In the genomic region with DNA sequence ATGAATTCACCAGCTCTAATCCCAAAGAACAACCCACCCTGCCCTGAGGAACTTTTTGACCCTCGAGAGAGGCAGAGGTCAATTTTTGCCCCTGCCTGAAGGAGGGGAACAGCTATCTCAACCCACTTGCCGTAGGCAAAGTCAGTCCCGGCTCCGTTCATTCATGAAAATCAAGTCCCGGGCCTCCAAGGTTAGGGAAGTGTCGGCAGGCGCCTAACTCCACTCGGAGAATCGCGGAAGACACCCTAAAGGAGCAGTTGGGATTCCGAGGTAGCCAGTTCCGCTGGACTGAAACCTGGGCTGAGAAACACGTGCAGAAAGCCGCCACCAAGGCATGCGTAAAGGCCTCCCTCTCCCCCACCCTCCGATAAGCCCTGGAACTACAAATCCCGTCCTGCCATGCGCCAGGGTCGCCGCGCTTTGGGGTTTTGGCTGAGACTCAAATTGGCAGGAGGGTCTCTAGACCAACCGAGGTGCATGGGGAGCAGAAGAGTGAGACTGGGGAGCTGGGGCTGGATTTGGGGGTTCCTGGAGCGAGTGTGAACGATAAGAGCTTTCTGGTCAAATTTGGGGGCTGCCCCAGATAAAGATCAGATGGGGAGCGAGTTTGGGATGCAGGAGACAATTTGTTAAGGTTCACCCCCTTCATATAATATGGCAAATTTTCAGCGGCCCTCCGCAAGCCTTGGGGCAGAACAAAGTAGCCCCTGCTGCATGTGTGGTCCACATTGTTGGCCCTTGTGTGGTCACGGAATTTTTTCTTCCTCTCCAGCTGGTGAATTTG, we compare ENCODE assay signal across 1 cellular context.
TF ChIP-seq lines count a peak whose summit lies in the region.

A gene (minus strand): TSS at position 290 of the 784 bp plus-strand sequence. CDS start 2,955 bp downstream, outside the sequence.

TF ChIP-seq in K562, 482 proteins besides CTCF, POLR2A, EP300 and RAD21 (continued from another document and continues in another):
- TF ChIP-seq, protein P1, sequence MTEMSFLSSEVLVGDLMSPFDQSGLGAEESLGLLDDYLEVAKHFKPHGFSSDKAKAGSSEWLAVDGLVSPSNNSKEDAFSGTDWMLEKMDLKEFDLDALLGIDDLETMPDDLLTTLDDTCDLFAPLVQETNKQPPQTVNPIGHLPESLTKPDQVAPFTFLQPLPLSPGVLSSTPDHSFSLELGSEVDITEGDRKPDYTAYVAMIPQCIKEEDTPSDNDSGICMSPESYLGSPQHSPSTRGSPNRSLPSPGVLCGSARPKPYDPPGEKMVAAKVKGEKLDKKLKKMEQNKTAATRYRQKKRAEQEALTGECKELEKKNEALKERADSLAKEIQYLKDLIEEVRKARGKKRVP (CRISPR knock-in tag; IDR thresholded peaks at IDR 0.05) = no peak
- TF ChIP-seq, protein P2, sequence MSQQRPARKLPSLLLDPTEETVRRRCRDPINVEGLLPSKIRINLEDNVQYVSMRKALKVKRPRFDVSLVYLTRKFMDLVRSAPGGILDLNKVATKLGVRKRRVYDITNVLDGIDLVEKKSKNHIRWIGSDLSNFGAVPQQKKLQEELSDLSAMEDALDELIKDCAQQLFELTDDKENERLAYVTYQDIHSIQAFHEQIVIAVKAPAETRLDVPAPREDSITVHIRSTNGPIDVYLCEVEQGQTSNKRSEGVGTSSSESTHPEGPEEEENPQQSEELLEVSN (IDR thresholded peaks at IDR 0.05; ENCODE audit: borderline replicate concordance in 1 of 2, extremely low read depth in 1 of 2, insufficient read depth in 1 of 2, insufficient read length in 1 of 2, low read depth in 1 of 2, low read length in 1 of 2, poor library complexity in 1 of 2, severe bottlenecking in 1 of 2) = peak; percentile 89 to 95
- no peak for TF ChIP-seq NR2F6 (CRISPR knock-in tag; IDR thresholded peaks at IDR 0.05)
- TF ChIP-seq, protein P3, sequence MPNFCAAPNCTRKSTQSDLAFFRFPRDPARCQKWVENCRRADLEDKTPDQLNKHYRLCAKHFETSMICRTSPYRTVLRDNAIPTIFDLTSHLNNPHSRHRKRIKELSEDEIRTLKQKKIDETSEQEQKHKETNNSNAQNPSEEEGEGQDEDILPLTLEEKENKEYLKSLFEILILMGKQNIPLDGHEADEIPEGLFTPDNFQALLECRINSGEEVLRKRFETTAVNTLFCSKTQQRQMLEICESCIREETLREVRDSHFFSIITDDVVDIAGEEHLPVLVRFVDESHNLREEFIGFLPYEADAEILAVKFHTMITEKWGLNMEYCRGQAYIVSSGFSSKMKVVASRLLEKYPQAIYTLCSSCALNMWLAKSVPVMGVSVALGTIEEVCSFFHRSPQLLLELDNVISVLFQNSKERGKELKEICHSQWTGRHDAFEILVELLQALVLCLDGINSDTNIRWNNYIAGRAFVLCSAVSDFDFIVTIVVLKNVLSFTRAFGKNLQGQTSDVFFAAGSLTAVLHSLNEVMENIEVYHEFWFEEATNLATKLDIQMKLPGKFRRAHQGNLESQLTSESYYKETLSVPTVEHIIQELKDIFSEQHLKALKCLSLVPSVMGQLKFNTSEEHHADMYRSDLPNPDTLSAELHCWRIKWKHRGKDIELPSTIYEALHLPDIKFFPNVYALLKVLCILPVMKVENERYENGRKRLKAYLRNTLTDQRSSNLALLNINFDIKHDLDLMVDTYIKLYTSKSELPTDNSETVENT (CRISPR knock-in tag; IDR thresholded peaks at IDR 0.05) = no peak
- TF ChIP-seq SRSF9 (IDR thresholded peaks at IDR 0.05; ENCODE audit: borderline replicate concordance, low read depth, low read length) = no peak
- TF ChIP-seq PHF21A (IDR thresholded peaks at IDR 0.05; ENCODE audit: borderline replicate concordance, low read depth) = no peak
- no peak for TF ChIP-seq DNMT1 (IDR thresholded peaks at IDR 0.05)
- TF ChIP-seq ATF1 (CRISPR knock-in tag; IDR thresholded peaks at IDR 0.05) = no peak
- TF ChIP-seq ATF1 (tag; IDR thresholded peaks at IDR 0.05) = peak; percentile 57
- TF ChIP-seq NFIX (CRISPR knock-in tag; IDR thresholded peaks at IDR 0.05; ENCODE audit: low read depth) = no peak
- no peak for TF ChIP-seq ERF (CRISPR knock-in tag; IDR thresholded peaks at IDR 0.05)
- TF ChIP-seq, protein P4, sequence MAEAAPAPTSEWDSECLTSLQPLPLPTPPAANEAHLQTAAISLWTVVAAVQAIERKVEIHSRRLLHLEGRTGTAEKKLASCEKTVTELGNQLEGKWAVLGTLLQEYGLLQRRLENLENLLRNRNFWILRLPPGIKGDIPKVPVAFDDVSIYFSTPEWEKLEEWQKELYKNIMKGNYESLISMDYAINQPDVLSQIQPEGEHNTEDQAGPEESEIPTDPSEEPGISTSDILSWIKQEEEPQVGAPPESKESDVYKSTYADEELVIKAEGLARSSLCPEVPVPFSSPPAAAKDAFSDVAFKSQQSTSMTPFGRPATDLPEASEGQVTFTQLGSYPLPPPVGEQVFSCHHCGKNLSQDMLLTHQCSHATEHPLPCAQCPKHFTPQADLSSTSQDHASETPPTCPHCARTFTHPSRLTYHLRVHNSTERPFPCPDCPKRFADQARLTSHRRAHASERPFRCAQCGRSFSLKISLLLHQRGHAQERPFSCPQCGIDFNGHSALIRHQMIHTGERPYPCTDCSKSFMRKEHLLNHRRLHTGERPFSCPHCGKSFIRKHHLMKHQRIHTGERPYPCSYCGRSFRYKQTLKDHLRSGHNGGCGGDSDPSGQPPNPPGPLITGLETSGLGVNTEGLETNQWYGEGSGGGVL (CRISPR knock-in tag; IDR thresholded peaks at IDR 0.05) = no peak
- TF ChIP-seq STAT5B (CRISPR knock-in tag; IDR thresholded peaks at IDR 0.05) = no peak
- TF ChIP-seq SIRT6 (IDR thresholded peaks at IDR 0.05; ENCODE audit: low read depth, low read length) = no peak
- TF ChIP-seq, protein P5, sequence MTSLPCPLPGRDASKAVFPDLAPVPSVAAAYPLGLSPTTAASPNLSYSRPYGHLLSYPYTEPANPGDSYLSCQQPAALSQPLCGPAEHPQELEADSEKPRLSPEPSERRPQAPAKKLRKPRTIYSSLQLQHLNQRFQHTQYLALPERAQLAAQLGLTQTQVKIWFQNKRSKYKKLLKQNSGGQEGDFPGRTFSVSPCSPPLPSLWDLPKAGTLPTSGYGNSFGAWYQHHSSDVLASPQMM (CRISPR knock-in tag; IDR thresholded peaks at IDR 0.05) = no peak
- no peak for TF ChIP-seq SAFB2 (IDR thresholded peaks at IDR 0.05; ENCODE audit: borderline replicate concordance, low read depth, low read length, severe bottlenecking)
- peak; percentile 60 for TF ChIP-seq MTA1 (IDR thresholded peaks at IDR 0.05; ENCODE audit: borderline replicate concordance)
- no peak for TF ChIP-seq ZNF589 (CRISPR knock-in tag; IDR thresholded peaks at IDR 0.05; ENCODE audit: low read depth)
- TF ChIP-seq ZNF175 (CRISPR knock-in tag; IDR thresholded peaks at IDR 0.05; ENCODE audit: low read depth) = no peak
- TF ChIP-seq ZSCAN29 (IDR thresholded peaks at IDR 0.05) = no peak
- TF ChIP-seq TARDBP (IDR thresholded peaks at IDR 0.05) = no peak
- TF ChIP-seq, protein P6, sequence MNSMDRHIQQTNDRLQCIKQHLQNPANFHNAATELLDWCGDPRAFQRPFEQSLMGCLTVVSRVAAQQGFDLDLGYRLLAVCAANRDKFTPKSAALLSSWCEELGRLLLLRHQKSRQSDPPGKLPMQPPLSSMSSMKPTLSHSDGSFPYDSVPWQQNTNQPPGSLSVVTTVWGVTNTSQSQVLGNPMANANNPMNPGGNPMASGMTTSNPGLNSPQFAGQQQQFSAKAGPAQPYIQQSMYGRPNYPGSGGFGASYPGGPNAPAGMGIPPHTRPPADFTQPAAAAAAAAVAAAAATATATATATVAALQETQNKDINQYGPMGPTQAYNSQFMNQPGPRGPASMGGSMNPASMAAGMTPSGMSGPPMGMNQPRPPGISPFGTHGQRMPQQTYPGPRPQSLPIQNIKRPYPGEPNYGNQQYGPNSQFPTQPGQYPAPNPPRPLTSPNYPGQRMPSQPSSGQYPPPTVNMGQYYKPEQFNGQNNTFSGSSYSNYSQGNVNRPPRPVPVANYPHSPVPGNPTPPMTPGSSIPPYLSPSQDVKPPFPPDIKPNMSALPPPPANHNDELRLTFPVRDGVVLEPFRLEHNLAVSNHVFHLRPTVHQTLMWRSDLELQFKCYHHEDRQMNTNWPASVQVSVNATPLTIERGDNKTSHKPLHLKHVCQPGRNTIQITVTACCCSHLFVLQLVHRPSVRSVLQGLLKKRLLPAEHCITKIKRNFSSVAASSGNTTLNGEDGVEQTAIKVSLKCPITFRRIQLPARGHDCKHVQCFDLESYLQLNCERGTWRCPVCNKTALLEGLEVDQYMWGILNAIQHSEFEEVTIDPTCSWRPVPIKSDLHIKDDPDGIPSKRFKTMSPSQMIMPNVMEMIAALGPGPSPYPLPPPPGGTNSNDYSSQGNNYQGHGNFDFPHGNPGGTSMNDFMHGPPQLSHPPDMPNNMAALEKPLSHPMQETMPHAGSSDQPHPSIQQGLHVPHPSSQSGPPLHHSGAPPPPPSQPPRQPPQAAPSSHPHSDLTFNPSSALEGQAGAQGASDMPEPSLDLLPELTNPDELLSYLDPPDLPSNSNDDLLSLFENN (IDR thresholded peaks at IDR 0.05; ENCODE audit: low read depth in 2 of 2, low read length in 2 of 2) = no peak
- no peak for TF ChIP-seq ZNF3 (CRISPR knock-in tag; IDR thresholded peaks at IDR 0.05)
- no peak for TF ChIP-seq KDM5B (IDR thresholded peaks at IDR 0.05; ENCODE audit: insufficient replicate concordance, low read depth, low read length)
- no peak for TF ChIP-seq FOXJ2 (tag; IDR thresholded peaks at IDR 0.05)
- TF ChIP-seq, protein P7, sequence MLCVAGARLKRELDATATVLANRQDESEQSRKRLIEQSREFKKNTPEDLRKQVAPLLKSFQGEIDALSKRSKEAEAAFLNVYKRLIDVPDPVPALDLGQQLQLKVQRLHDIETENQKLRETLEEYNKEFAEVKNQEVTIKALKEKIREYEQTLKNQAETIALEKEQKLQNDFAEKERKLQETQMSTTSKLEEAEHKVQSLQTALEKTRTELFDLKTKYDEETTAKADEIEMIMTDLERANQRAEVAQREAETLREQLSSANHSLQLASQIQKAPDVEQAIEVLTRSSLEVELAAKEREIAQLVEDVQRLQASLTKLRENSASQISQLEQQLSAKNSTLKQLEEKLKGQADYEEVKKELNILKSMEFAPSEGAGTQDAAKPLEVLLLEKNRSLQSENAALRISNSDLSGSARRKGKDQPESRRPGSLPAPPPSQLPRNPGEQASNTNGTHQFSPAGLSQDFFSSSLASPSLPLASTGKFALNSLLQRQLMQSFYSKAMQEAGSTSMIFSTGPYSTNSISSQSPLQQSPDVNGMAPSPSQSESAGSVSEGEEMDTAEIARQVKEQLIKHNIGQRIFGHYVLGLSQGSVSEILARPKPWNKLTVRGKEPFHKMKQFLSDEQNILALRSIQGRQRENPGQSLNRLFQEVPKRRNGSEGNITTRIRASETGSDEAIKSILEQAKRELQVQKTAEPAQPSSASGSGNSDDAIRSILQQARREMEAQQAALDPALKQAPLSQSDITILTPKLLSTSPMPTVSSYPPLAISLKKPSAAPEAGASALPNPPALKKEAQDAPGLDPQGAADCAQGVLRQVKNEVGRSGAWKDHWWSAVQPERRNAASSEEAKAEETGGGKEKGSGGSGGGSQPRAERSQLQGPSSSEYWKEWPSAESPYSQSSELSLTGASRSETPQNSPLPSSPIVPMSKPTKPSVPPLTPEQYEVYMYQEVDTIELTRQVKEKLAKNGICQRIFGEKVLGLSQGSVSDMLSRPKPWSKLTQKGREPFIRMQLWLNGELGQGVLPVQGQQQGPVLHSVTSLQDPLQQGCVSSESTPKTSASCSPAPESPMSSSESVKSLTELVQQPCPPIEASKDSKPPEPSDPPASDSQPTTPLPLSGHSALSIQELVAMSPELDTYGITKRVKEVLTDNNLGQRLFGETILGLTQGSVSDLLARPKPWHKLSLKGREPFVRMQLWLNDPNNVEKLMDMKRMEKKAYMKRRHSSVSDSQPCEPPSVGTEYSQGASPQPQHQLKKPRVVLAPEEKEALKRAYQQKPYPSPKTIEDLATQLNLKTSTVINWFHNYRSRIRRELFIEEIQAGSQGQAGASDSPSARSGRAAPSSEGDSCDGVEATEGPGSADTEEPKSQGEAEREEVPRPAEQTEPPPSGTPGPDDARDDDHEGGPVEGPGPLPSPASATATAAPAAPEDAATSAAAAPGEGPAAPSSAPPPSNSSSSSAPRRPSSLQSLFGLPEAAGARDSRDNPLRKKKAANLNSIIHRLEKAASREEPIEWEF (CRISPR knock-in tag; IDR thresholded peaks at IDR 0.05) = no peak
- TF ChIP-seq, protein P8, sequence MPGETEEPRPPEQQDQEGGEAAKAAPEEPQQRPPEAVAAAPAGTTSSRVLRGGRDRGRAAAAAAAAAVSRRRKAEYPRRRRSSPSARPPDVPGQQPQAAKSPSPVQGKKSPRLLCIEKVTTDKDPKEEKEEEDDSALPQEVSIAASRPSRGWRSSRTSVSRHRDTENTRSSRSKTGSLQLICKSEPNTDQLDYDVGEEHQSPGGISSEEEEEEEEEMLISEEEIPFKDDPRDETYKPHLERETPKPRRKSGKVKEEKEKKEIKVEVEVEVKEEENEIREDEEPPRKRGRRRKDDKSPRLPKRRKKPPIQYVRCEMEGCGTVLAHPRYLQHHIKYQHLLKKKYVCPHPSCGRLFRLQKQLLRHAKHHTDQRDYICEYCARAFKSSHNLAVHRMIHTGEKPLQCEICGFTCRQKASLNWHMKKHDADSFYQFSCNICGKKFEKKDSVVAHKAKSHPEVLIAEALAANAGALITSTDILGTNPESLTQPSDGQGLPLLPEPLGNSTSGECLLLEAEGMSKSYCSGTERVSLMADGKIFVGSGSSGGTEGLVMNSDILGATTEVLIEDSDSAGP (CRISPR knock-in tag; IDR thresholded peaks at IDR 0.05) = 0 out of 2 replicates have a peak, but pooled peaks have one; percentile 41
- TF ChIP-seq ZNF184 (CRISPR knock-in tag; IDR thresholded peaks at IDR 0.05) = no peak
- no peak for TF ChIP-seq FOXJ3 (CRISPR knock-in tag; IDR thresholded peaks at IDR 0.05)
- TF ChIP-seq, protein P9, sequence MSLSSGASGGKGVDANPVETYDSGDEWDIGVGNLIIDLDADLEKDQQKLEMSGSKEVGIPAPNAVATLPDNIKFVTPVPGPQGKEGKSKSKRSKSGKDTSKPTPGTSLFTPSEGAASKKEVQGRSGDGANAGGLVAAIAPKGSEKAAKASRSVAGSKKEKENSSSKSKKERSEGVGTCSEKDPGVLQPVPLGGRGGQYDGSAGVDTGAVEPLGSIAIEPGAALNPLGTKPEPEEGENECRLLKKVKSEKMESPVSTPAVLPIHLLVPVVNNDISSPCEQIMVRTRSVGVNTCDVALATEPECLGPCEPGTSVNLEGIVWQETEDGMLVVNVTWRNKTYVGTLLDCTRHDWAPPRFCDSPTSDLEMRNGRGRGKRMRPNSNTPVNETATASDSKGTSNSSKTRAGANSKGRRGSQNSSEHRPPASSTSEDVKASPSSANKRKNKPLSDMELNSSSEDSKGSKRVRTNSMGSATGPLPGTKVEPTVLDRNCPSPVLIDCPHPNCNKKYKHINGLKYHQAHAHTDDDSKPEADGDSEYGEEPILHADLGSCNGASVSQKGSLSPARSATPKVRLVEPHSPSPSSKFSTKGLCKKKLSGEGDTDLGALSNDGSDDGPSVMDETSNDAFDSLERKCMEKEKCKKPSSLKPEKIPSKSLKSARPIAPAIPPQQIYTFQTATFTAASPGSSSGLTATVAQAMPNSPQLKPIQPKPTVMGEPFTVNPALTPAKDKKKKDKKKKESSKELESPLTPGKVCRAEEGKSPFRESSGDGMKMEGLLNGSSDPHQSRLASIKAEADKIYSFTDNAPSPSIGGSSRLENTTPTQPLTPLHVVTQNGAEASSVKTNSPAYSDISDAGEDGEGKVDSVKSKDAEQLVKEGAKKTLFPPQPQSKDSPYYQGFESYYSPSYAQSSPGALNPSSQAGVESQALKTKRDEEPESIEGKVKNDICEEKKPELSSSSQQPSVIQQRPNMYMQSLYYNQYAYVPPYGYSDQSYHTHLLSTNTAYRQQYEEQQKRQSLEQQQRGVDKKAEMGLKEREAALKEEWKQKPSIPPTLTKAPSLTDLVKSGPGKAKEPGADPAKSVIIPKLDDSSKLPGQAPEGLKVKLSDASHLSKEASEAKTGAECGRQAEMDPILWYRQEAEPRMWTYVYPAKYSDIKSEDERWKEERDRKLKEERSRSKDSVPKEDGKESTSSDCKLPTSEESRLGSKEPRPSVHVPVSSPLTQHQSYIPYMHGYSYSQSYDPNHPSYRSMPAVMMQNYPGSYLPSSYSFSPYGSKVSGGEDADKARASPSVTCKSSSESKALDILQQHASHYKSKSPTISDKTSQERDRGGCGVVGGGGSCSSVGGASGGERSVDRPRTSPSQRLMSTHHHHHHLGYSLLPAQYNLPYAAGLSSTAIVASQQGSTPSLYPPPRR (CRISPR knock-in tag; IDR thresholded peaks at IDR 0.05; ENCODE audit: borderline replicate concordance) = no peak
- TF ChIP-seq ZNF551 (CRISPR knock-in tag; IDR thresholded peaks at IDR 0.05) = no peak
- no peak for TF ChIP-seq ZNF778 (CRISPR knock-in tag; IDR thresholded peaks at IDR 0.05)
